Comparison of ENCODE assay signal across 1 cellular context in the genomic region with DNA sequence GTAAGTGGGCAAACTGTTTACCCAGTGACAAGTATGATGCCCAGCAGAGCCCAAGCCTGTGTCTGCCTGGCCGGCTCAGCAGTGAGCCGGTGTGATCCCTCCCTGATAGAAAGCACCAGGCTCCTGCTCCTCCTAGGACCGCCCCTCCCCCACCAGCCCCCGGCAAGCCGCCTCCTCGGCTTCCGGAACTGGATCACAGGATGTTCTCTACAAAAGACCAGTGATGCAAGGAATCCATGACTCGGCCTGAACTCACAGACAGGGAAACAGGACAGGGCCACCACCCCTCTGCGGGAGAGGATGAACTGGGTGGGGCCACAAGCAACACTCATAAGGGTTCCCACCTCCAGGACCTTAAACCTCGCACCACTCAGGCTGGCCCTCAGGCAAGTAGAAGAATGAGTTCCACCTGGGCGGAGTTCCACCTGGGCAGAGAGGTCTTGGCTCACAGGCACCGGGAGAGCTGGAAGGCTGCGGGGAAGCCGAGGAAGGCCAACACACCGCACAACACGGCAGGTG.
TF ChIP-seq lines count a peak whose summit lies in the region.

No MANE protein-coding gene starts in this region.

TF ChIP-seq in GM23338, 12 proteins besides CTCF, POLR2A, EP300 and RAD21:
- TF ChIP-seq CREB1 (CRISPR knock-in tag; IDR thresholded peaks at IDR 0.05; ENCODE audit: low read depth) (peak; percentile 89), POLR2AphosphoS5 (IDR thresholded peaks at IDR 0.05; ENCODE audit: low read depth) (peak; percentile 19; the same call in 1 of the 2 replicates), ZNF331 (CRISPR knock-in tag; IDR thresholded peaks at IDR 0.05; ENCODE audit: low read depth) (no peak)
- TF ChIP-seq, protein P1, sequence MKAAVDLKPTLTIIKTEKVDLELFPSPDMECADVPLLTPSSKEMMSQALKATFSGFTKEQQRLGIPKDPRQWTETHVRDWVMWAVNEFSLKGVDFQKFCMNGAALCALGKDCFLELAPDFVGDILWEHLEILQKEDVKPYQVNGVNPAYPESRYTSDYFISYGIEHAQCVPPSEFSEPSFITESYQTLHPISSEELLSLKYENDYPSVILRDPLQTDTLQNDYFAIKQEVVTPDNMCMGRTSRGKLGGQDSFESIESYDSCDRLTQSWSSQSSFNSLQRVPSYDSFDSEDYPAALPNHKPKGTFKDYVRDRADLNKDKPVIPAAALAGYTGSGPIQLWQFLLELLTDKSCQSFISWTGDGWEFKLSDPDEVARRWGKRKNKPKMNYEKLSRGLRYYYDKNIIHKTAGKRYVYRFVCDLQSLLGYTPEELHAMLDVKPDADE (IDR thresholded peaks at IDR 0.05), result peak; percentile 70; the same call in 1 of the 2 replicates
TF ChIP-seq in GM23338: peak in this region for 3.
